ENCODE assay signal across 2 cellular contexts in the genomic region with DNA sequence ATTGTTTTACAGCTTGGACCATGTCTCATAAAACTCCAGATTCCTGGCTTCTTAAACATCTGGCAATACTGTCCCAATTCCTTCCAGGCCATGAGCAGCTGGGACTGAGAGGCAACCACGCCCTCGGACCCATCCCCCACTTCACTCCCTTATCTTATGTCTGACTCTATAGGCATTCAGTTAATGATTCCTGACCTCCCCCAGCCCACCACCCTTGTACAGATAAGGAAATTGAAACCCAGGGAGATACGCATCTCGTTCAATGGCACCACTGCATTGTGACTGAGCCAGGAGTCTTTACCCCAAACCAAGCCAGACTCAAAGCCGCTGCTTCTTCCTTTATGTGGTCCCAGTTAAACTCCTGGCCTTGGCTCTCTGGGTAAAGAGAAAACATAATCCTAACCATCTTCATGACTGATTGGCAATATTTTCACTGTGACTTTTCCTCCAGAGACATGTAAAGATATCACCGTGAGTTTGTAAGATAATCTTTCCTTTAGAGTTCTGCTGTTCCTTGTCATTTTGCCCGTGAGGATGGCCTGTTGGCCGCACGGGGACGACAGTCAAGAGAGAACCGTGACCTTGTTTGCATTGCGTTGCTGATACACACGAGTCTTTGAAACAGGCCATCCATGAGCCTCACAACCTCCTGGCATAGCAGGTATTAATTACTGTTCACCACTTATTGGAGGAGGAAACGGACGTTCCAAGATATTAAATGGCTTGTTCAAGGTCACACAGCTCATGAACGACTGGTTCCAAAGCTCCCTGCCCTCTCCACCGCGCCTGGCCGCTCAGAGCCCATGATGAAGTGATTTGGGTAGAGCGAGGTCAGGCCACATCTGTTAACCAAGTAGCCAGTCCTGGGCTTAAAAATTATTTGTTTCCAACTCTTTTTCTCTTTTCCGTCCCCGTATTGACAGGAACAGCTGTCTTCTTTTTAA.
TF ChIP-seq lines count a peak whose summit lies in the region.

No MANE protein-coding gene starts in this region.

TF ChIP-seq in H1, 55 proteins besides CTCF, POLR2A, EP300 and RAD21:
- no peak for TF ChIP-seq BCL11A (IDR thresholded peaks at IDR 0.05; ENCODE audit: low read depth in 2 of 2, low read length in 2 of 2)
- no peak for TF ChIP-seq CHD1 (IDR thresholded peaks at IDR 0.05; ENCODE audit: low read depth, low read length)
- TF ChIP-seq FOSL1 (IDR thresholded peaks at IDR 0.05; ENCODE audit: insufficient read depth, low read depth, low read length) = no peak
- no peak for TF ChIP-seq PHF8 (conservative IDR thresholded peaks at IDR 0.05; ENCODE audit: low read depth, low read length)
- TF ChIP-seq TEAD4 (IDR thresholded peaks at IDR 0.05; ENCODE audit: low read depth, low read length) = no peak
- TF ChIP-seq HDAC2 (IDR thresholded peaks at IDR 0.05; ENCODE audit: borderline replicate concordance in 1 of 2, low read depth in 2 of 2, low read length in 2 of 2) = no peak
- TF ChIP-seq KDM1A (IDR thresholded peaks at IDR 0.05; ENCODE audit: borderline replicate concordance, low read length) = no peak
- TF ChIP-seq NANOG (IDR thresholded peaks at IDR 0.05; ENCODE audit: insufficient read depth, low read depth, low read length, poor library complexity, severe bottlenecking) = no peak
- TF ChIP-seq ATF3 (IDR thresholded peaks at IDR 0.05; ENCODE audit: insufficient read depth, low read depth, low read length) = no peak
- TF ChIP-seq MAFK (IDR thresholded peaks at IDR 0.05; ENCODE audit: low read depth, low read length) = no peak
- no peak for TF ChIP-seq RFX5 (IDR thresholded peaks at IDR 0.05; ENCODE audit: borderline replicate concordance, low read depth, low read length)
- no peak for TF ChIP-seq YY1 (IDR thresholded peaks at IDR 0.05; ENCODE audit: low read depth, low read length)
- no peak for TF ChIP-seq RNF2 (IDR thresholded peaks at IDR 0.05; ENCODE audit: borderline replicate concordance, low read depth, low read length, missing control alignments, poor library complexity, severe bottlenecking)
- no peak for TF ChIP-seq EZH2 (IDR thresholded peaks at IDR 0.05; ENCODE audit: low read depth, low read length, severe bottlenecking)
- TF ChIP-seq TAF7 (optimal IDR thresholded peaks at IDR 0.05; ENCODE audit: borderline replicate concordance, low read depth, low read length) = no peak
- no peak for TF ChIP-seq SP1 (IDR thresholded peaks at IDR 0.05; ENCODE audit: low read depth, low read length)
- no peak for TF ChIP-seq BACH1 (IDR thresholded peaks at IDR 0.05; ENCODE audit: low read length)
- TF ChIP-seq, protein P1, sequence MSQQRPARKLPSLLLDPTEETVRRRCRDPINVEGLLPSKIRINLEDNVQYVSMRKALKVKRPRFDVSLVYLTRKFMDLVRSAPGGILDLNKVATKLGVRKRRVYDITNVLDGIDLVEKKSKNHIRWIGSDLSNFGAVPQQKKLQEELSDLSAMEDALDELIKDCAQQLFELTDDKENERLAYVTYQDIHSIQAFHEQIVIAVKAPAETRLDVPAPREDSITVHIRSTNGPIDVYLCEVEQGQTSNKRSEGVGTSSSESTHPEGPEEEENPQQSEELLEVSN (IDR thresholded peaks at IDR 0.05) = no peak
- no peak for TF ChIP-seq SIN3A (conservative IDR thresholded peaks at IDR 0.05 in 1 of 2, IDR thresholded peaks at IDR 0.05 in 1 of 2; ENCODE audit: low read depth in 1 of 2, low read length in 2 of 2)
- no peak for TF ChIP-seq SIRT6 (IDR thresholded peaks at IDR 0.05; ENCODE audit: low read length)

TF ChIP-seq in HEK293T, 16 proteins besides CTCF, POLR2A, EP300 and RAD21:
- TF ChIP-seq HDGF (IDR thresholded peaks at IDR 0.05; ENCODE audit: borderline replicate concordance) = no peak
- TF ChIP-seq L3MBTL2 (conservative IDR thresholded peaks at IDR 0.05) = no peak
- TF ChIP-seq LEF1 (IDR thresholded peaks at IDR 0.05; ENCODE audit: borderline replicate concordance) = no peak
- TF ChIP-seq FOXA1 (IDR thresholded peaks at IDR 0.05) = no peak
- no peak for TF ChIP-seq SP1 (IDR thresholded peaks at IDR 0.05)
- no peak for TF ChIP-seq ZNF384 (IDR thresholded peaks at IDR 0.05)
- no peak for TF ChIP-seq ELF4 (IDR thresholded peaks at IDR 0.05)
- no peak for TF ChIP-seq BHLHE40 (IDR thresholded peaks at IDR 0.05; ENCODE audit: borderline replicate concordance)
- no peak for TF ChIP-seq NFRKB (IDR thresholded peaks at IDR 0.05)
